Comparison of ENCODE assay signal across 1 cellular context in the genomic region with DNA sequence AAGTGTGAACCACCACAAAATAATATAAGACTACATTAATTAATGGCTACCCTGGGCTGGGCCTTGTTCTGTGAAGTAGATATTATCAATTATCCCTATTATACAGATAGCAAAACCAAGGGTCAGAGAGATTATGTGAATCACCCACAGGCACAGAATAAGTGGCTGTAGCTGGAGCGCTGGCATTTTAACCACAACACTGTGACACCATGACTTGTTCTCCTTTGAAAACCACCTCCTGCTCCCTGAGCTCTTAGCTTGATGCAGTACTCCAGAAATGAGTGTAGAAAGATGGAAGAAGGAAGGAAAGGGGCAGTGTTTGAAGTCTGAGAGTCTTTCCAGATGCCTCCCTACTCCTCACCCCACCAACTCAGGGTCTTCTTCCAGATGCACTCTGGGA.
TF ChIP-seq lines count a peak whose summit lies in the region.

No MANE protein-coding gene starts in this region.

TF ChIP-seq in H1, 55 proteins besides CTCF, POLR2A, EP300 and RAD21 (continued from another document):
- no peak for TF ChIP-seq GTF2F1 (IDR thresholded peaks at IDR 0.05; ENCODE audit: borderline replicate concordance, low read depth, low read length)
- TF ChIP-seq SIN3A (conservative IDR thresholded peaks at IDR 0.05 in 1 of 2, IDR thresholded peaks at IDR 0.05 in 1 of 2; ENCODE audit: low read depth in 1 of 2, low read length in 2 of 2) = no peak
- no peak for TF ChIP-seq CEBPB (IDR thresholded peaks at IDR 0.05; ENCODE audit: low read depth, low read length)
- TF ChIP-seq TCF12 (IDR thresholded peaks at IDR 0.05; ENCODE audit: low read depth, low read length) = no peak
- no peak for TF ChIP-seq RNF2 (IDR thresholded peaks at IDR 0.05; ENCODE audit: borderline replicate concordance, low read depth, low read length, missing control alignments, poor library complexity, severe bottlenecking)
- TF ChIP-seq BACH1 (IDR thresholded peaks at IDR 0.05; ENCODE audit: low read length) = no peak
- TF ChIP-seq, protein P1, sequence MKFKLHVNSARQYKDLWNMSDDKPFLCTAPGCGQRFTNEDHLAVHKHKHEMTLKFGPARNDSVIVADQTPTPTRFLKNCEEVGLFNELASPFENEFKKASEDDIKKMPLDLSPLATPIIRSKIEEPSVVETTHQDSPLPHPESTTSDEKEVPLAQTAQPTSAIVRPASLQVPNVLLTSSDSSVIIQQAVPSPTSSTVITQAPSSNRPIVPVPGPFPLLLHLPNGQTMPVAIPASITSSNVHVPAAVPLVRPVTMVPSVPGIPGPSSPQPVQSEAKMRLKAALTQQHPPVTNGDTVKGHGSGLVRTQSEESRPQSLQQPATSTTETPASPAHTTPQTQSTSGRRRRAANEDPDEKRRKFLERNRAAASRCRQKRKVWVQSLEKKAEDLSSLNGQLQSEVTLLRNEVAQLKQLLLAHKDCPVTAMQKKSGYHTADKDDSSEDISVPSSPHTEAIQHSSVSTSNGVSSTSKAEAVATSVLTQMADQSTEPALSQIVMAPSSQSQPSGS (IDR thresholded peaks at IDR 0.05; ENCODE audit: low read length) = no peak
- no peak for TF ChIP-seq JUN (IDR thresholded peaks at IDR 0.05; ENCODE audit: low read depth, low read length)
- TF ChIP-seq YY1 (IDR thresholded peaks at IDR 0.05; ENCODE audit: low read depth, low read length) = no peak
- TF ChIP-seq EGR1 (IDR thresholded peaks at IDR 0.05; ENCODE audit: borderline replicate concordance, low read depth, low read length) = no peak
- TF ChIP-seq SAP30 (IDR thresholded peaks at IDR 0.05; ENCODE audit: insufficient read depth, insufficient replicate concordance, low read length) = no peak
- no peak for TF ChIP-seq BCL11A (IDR thresholded peaks at IDR 0.05; ENCODE audit: low read depth in 2 of 2, low read length in 2 of 2)
- TF ChIP-seq PHF8 (conservative IDR thresholded peaks at IDR 0.05; ENCODE audit: low read depth, low read length) = no peak
